Comparison of ENCODE assay signal across 8 cellular contexts in genomic region chr4:76868780-76869179, GRCh38. TPM values are rescaled to one million over a fixed set of nuclear protein-coding genes. Genes with fewer than 3 reads are reported as not detected.
"Had no signal": no experiment of that assay in that cellular context is flagged by ENCODE, and none has a peak within 500 bp of the region (broad histone marks: within the 10 kb centered on the region; RNA-seq: fewer than 3 reads in every experiment).

No MANE protein-coding gene starts in this region.

RNA-seq across cellular contexts. Expression of gene SOWAHB, which starts 29.2 kb away (rescaled TPM):
- total RNA-seq: activated CD4-positive, alpha-beta memory T cell treated with anti-CD3 and anti-CD28 coated beads, Interleukin-2, amount 10 ng/mL, durations not matched to agents 7 days and 5 days; activated CD4-positive, alpha-beta T cell treated with anti-CD3 and anti-CD28 coated beads for 36 hours; activated naive CD4-positive, alpha-beta T cell treated with anti-CD3 and anti-CD28 coated beads for 36 hours; activated T-helper 17 cell treated with anti-CD3 and anti-CD28 coated beads, Interleukin-2, amount 50 U/mL, for 72 hours; NCI-H460; OCI-LY7; Right ventricle myocardium inferior; T-helper 2 cell treated with Interferon-gamma antibody and Interleukin-4, amounts not matched to agents 100 ng/mL and 5 ng/mL, for 36 hours had no signal
